ENCODE assay signal across 1 cellular context in genomic region chr5:164355267-164355830, GRCh38.
A peak's percentile ranks its signal among the peaks of the same experiment; 100 is the strongest.
TF ChIP-seq lines count a peak whose summit lies in the region.

No MANE protein-coding gene starts in this region.

TF ChIP-seq in K562, 482 proteins besides CTCF, POLR2A, EP300 and RAD21 (continued from another document):
- TF ChIP-seq HBP1 (CRISPR knock-in tag; IDR thresholded peaks at IDR 0.05) (no peak), PKNOX1 (IDR thresholded peaks at IDR 0.05) (peak; percentile 93), CCNT2 (IDR thresholded peaks at IDR 0.05; ENCODE audit: borderline replicate concordance, extremely low read depth, insufficient read length, low read depth, low read length) (peak; percentile 41), MAFG (tag; conservative IDR thresholded peaks at IDR 0.05) (0 out of 2 replicates have a peak, but pooled peaks have one; percentile 43), NR1H2 (CRISPR knock-in tag; IDR thresholded peaks at IDR 0.05) (no peak), TCF3 (CRISPR knock-in tag; IDR thresholded peaks at IDR 0.05) (no peak), FIP1L1 (IDR thresholded peaks at IDR 0.05; ENCODE audit: low read depth, low read length, poor library complexity, severe bottlenecking) (no peak), ARID1B (IDR thresholded peaks at IDR 0.05) (peak; percentile 78), MCM3 (IDR thresholded peaks at IDR 0.05) (no peak), RB1 (IDR thresholded peaks at IDR 0.05; ENCODE audit: low read depth) (no peak), CTBP1 (IDR thresholded peaks at IDR 0.05; ENCODE audit: borderline replicate concordance) (0 out of 2 replicates have a peak, but pooled peaks have one; percentile 31), POLR2B (IDR thresholded peaks at IDR 0.05; ENCODE audit: low read depth, partially characterized antibody) (no peak), ZKSCAN1 (IDR thresholded peaks at IDR 0.05; ENCODE audit: low read depth, low read length) (no peak), NFE2L1 (tag; IDR thresholded peaks at IDR 0.05; ENCODE audit: borderline replicate concordance, low read depth) (no peak), TEAD4 (IDR thresholded peaks at IDR 0.05; ENCODE audit: low read length) (peak; percentile 57), TEAD4 (CRISPR knock-in tag; IDR thresholded peaks at IDR 0.05; ENCODE audit: borderline replicate concordance) (no peak), ZNF318 (IDR thresholded peaks at IDR 0.05; ENCODE audit: borderline replicate concordance in 1 of 2, low read depth in 1 of 2) (0 out of 4 replicates have a peak, but pooled peaks of 1 of the 2 experiments have one; percentile 44), BRF2 (IDR thresholded peaks at IDR 0.05; ENCODE audit: borderline replicate concordance, insufficient read depth, insufficient read length) (no peak), HNRNPH1 (optimal IDR thresholded peaks at IDR 0.05; ENCODE audit: low read depth, low read length) (no peak)
TF ChIP-seq in K562: peak in this region for 33.
